1 cellular context compared by ENCODE assay signal in the genomic region with DNA sequence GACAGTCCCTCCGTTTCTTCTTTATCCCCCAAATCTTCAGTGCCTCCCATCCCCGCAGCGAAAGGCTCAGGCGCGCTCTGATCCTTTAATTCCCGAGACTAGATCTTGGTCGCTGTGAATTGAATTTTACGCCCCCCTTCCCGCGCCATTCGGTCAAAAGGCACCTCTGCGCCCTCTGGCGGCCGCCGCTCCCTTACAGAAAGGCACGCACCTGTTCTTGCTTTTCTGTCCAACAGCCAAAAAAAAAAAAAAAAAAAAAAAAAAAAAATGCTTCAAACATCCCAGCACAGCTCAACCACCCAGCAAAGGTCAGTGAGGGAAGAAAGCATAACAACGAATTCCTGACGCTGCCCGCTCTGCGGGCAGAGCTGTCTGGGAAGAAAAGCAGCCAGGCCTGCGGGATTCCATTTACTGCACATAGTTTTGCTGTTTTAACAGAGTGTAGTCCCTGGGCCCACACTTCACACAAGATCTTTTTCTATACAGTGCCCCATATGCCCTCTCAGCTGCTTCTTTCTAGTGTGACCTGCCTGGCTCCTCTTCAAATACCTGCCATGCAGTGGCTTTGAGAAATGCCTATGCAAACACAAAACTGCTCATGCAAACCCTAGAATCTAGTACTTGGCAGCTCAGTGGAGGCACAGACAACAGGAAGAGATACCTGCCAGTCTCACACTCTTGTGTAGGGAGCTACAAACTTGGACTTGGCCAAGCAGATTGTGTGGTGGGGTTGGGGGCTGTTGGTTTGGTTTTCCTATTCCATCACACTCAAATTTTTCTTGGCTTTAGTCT.
TF ChIP-seq lines count a peak whose summit lies in the region.

No MANE protein-coding gene starts in this region.

TF ChIP-seq in endothelial cell of umbilical vein, 7 proteins besides CTCF, POLR2A, EP300 and RAD21 (continued from another document):
- TF ChIP-seq, protein P1, sequence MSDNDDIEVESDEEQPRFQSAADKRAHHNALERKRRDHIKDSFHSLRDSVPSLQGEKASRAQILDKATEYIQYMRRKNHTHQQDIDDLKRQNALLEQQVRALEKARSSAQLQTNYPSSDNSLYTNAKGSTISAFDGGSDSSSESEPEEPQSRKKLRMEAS (IDR thresholded peaks at IDR 0.05; ENCODE audit: insufficient read depth, insufficient read length), result no peak
- TF ChIP-seq JUN (IDR thresholded peaks at IDR 0.05; ENCODE audit: borderline replicate concordance, insufficient read depth, insufficient read length, low read depth) (no peak), EZH2 (IDR thresholded peaks at IDR 0.05; ENCODE audit: borderline replicate concordance, low read depth, low read length, severe bottlenecking) (no peak)
